In the genomic region with DNA sequence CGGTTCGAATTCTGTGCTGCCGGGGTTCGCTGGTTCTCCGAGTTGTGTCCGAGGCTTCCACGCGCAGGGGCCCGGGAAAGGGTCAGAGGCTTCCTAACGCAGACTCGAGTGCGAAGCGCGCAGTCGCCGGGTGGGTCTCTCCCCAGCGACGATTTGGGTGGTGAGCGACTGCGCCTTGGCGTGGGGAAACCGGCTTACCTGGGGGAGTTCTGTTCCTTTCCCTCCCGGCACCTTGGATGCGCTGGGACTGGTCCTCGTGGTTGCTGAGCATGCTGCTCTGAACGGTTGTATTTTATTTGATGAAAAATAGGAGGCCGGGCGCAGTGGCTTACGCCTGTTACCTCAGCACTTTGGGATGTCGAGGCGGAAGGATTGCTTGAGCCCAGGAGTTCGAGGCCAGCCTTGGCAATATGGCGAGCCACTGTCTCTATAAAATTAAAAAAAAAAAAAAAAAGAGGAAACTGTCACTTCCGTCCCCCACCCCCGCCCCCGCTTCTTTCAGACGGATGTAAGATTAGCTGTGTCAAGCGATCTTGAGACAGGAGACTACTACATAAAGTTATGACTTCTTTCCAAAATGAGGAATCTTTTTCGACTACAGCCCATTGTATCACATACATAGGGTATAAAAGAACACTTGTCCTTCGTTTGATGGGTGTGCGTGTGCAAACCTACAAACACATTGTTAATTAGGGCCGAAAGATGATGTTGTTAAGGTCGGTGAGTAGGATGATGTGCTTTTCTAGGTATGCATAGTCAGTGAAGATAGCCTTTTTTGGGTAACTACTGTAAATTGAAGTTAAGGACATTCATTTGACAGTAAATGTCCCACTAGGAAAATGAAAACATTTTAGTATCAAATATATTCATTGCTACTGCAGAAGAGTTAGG, we compare ENCODE assay signal across 8 cellular contexts. TPM values are rescaled to one million over a fixed set of nuclear protein-coding genes. Genes with fewer than 3 reads are reported as not detected.
A peak's percentile ranks its signal among the peaks of the same experiment; 100 is the strongest.
DNase-seq lines count a peak whose midpoint lies in the region; ATAC-seq and TF ChIP-seq lines count a peak whose summit lies in the region.

A gene with protein sequence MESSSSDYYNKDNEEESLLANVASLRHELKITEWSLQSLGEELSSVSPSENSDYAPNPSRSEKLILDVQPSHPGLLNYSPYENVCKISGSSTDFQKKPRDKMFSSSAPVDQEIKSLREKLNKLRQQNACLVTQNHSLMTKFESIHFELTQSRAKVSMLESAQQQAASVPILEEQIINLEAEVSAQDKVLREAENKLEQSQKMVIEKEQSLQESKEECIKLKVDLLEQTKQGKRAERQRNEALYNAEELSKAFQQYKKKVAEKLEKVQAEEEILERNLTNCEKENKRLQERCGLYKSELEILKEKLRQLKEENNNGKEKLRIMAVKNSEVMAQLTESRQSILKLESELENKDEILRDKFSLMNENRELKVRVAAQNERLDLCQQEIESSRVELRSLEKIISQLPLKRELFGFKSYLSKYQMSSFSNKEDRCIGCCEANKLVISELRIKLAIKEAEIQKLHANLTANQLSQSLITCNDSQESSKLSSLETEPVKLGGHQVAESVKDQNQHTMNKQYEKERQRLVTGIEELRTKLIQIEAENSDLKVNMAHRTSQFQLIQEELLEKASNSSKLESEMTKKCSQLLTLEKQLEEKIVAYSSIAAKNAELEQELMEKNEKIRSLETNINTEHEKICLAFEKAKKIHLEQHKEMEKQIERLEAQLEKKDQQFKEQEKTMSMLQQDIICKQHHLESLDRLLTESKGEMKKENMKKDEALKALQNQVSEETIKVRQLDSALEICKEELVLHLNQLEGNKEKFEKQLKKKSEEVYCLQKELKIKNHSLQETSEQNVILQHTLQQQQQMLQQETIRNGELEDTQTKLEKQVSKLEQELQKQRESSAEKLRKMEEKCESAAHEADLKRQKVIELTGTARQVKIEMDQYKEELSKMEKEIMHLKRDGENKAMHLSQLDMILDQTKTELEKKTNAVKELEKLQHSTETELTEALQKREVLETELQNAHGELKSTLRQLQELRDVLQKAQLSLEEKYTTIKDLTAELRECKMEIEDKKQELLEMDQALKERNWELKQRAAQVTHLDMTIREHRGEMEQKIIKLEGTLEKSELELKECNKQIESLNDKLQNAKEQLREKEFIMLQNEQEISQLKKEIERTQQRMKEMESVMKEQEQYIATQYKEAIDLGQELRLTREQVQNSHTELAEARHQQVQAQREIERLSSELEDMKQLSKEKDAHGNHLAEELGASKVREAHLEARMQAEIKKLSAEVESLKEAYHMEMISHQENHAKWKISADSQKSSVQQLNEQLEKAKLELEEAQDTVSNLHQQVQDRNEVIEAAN (N-terminal part only) (plus strand): TSS at position 2 of the 891 bp plus-strand sequence. CDS start 2,638 bp downstream, outside the sequence.

- ATAC-seq in heart right ventricle: no peak
- ATAC-seq in left cardiac atrium: no peak
- ATAC-seq in HG02970 (IDR thresholded peaks at IDR 0.05; ENCODE audit: low FRiP score, unreplicated experiment): peak; percentile 10
- ATAC-seq in Panc1: peak; percentile 13
- ATAC-seq in activated naive CD8-positive, alpha-beta T cell treated with anti-CD3 and anti-CD28 coated beads, Interleukin-2, amount 10 ng/mL, durations not matched to agents 7 days and 5 days (ENCODE audit: low read depth): peak; percentile 10

- DNase-seq in heart right ventricle (no peak), left cardiac atrium (no peak), Panc1 (ENCODE audit: low read depth, low spot score) (no peak), iris pigment epithelial cell (ENCODE audit: low read depth) (peak; percentile 58), cortex of kidney (lab: John Stamatoyannopoulos, UW) (no peak)
- DNase-seq in activated naive CD8-positive, alpha-beta T cell treated with anti-CD3 and anti-CD28 coated beads, Interleukin-2, amount 10 ng/mL, durations not matched to agents 7 days and 5 days: no peak
- DNase-seq in stimulated activated CD4-positive, alpha-beta T cell treated with anti-CD3 and anti-CD28 coated beads, TNF-alpha, amount 100 ng/mL, for 24 hours (ENCODE audit: low read depth in 3 of 3): peak; percentile 16 to 46 (median 19)

- H3K9me3 Mint-ChIP-seq in activated naive CD8-positive, alpha-beta T cell treated with anti-CD3 and anti-CD28 coated beads, Interleukin-2, amount 10 ng/mL, durations not matched to agents 7 days and 5 days: no peaks in the 10 kb centered on the region

- H3K4me1 Mint-ChIP-seq in activated naive CD8-positive, alpha-beta T cell treated with anti-CD3 and anti-CD28 coated beads, Interleukin-2, amount 10 ng/mL, durations not matched to agents 7 days and 5 days: peaks cover 46% of the 10 kb centered on the region

- intact Hi-C loops in heart right ventricle (cut with DNase I) (loop anchor here in 2 of 10 donors (5.0 kb wide), 2 partner anchors 104 to 166 kb away; partner anchors contain the start of genes DR1 (in 1 of the 2) and MTF2 (in 1 of the 2)), left cardiac atrium (cut with DNase I) (no loop called here), Panc1 (cut with micrococcal nuclease; ENCODE audit: unreplicated experiment) (no loop called here)

- H3K36me3 ChIP-seq in heart right ventricle (peaks cover 0 to 12% (median 0%) of the 10 kb centered on the region in 9 donors), Panc1 (ENCODE audit: control insufficient read depth, insufficient read depth, low read length) (no peaks in the 10 kb centered on the region)

- POLR2A ChIA-PET in Panc1 (lab: Charles Lee): no interaction called here
- POLR2A ChIA-PET in activated naive CD8-positive, alpha-beta T cell treated with anti-CD3 and anti-CD28 coated beads, Interleukin-2, amount 10 ng/mL, durations not matched to agents 7 days and 5 days (lab: Charles Lee): interaction anchor here (0.6 to 2.6 kb wide), 6 partner anchors 9 to 665 kb away, joined by 3 to 26 read pairs (median 4); partner anchors contain the start of genes DR1 and MTF2

- peak within 1 kb of the TSS; percentile 63 to 91 (median 81) for H3K4me3 ChIP-seq in heart right ventricle
- H3K4me3 ChIP-seq in Panc1 (ENCODE audit: low read depth in 2 of 2, low read length in 2 of 2): peak within 1 kb of the TSS; percentile 58 to 88

- H3K36me3 Mint-ChIP-seq in activated naive CD8-positive, alpha-beta T cell treated with anti-CD3 and anti-CD28 coated beads, Interleukin-2, amount 10 ng/mL, durations not matched to agents 7 days and 5 days: peaks cover 29% of the 10 kb centered on the region

- H3K9me3 ChIP-seq in heart right ventricle: no peaks in the 10 kb centered on the region
- no peaks in the 10 kb centered on the region for H3K9me3 ChIP-seq in Panc1 (ENCODE audit: control insufficient read depth, insufficient read depth, low read depth, low read length)

- H3K27ac ChIP-seq in heart right ventricle: peak within 1 kb of the TSS; percentile 93 to 99 (median 98)
- H3K27ac ChIP-seq in Panc1 (ENCODE audit: low read length): peak within 1 kb of the TSS; percentile 90

- in situ Hi-C loops in Panc1 (cut with HindIII; ENCODE audit: low pct_unique_long_range_greater_than_20kb, low sequenced_read_pairs): no loop called here

- H3K27me3 ChIP-seq in heart right ventricle: no peaks in the 10 kb centered on the region
- H3K27me3 ChIP-seq in Panc1 (ENCODE audit: control insufficient read depth, insufficient read depth, low read length): no peaks in the 10 kb centered on the region

- peaks cover 0 to 40% (median 25%) of the 10 kb centered on the region in 9 donors for H3K4me1 ChIP-seq in heart right ventricle
- H3K4me1 ChIP-seq in Panc1 (ENCODE audit: control insufficient read depth, insufficient read depth, low read length): peaks cover 2% of the 10 kb centered on the region; the same call in 1 of the 2 replicates

- WGBS in heart right ventricle, 2 donors: 2% methylated on average over 43 of the region's 43 CpGs

- no peaks in the 10 kb centered on the region for H3K27me3 Mint-ChIP-seq in activated naive CD8-positive, alpha-beta T cell treated with anti-CD3 and anti-CD28 coated beads, Interleukin-2, amount 10 ng/mL, durations not matched to agents 7 days and 5 days

- CTCF ChIA-PET in Panc1 (lab: Charles Lee): no interaction called here

- H3K4me3 Mint-ChIP-seq in activated naive CD8-positive, alpha-beta T cell treated with anti-CD3 and anti-CD28 coated beads, Interleukin-2, amount 10 ng/mL, durations not matched to agents 7 days and 5 days: peak within 1 kb of the TSS; percentile 100

- no TSS peak for BruUV-seq in Panc1 (replicated peaks; lab: Mats Ljungman, UMichigan)

- TF ChIP-seq CTCF in heart right ventricle (IDR thresholded peaks at IDR 0.05): no peak
- TF ChIP-seq CTCF in Panc1 (IDR thresholded peaks at IDR 0.05): no peak

- H3K27ac Mint-ChIP-seq in activated naive CD8-positive, alpha-beta T cell treated with anti-CD3 and anti-CD28 coated beads, Interleukin-2, amount 10 ng/mL, durations not matched to agents 7 days and 5 days: peak within 1 kb of the TSS; percentile 99

RNA-seq across cellular contexts. Expression of the gene that starts here (rescaled TPM):
- total RNA-seq in heart right ventricle (1 to 10 TPM; 2.0 to 4.8 (median 3.0) TPM), left cardiac atrium (1 to 10 TPM; 3.1 to 3.7 TPM), Panc1 (2021; ENCODE audit: unreplicated experiment) (11.6 TPM)
- 1 to 10 TPM; 1.4 to 6.8 TPM for polyA plus RNA-seq in heart right ventricle
- 5.7 TPM for polyA plus RNA-seq in Panc1 (2012; ENCODE audit: insufficient read length)
- total RNA-seq in activated naive CD8-positive, alpha-beta T cell treated with anti-CD3 and anti-CD28 coated beads, Interleukin-2, amount 10 ng/mL, durations not matched to agents 7 days and 5 days: 10 to 100 TPM; 25.2 to 29.2 TPM

Comparison
In these comparisons a context has a peak if more than half of its experiments do, and no peak if none do; other contexts are left out.
1. ATAC-seq: peak in HG02970 (single experiment), Panc1 (single experiment) and activated naive CD8-positive, alpha-beta T cell treated with anti-CD3 and anti-CD28 coated beads, Interleukin-2, amount 10 ng/mL, durations not matched to agents 7 days and 5 days (single experiment); none in heart right ventricle (0 of 8) and left cardiac atrium (0 of 2).
2. DNase-seq: peak in iris pigment epithelial cell (single experiment) and stimulated activated CD4-positive, alpha-beta T cell treated with anti-CD3 and anti-CD28 coated beads, TNF-alpha, amount 100 ng/mL, for 24 hours (3 of 3); none in heart right ventricle (0 of 2), left cardiac atrium (single experiment), Panc1 (single experiment), activated naive CD8-positive, alpha-beta T cell treated with anti-CD3 and anti-CD28 coated beads, Interleukin-2, amount 10 ng/mL, durations not matched to agents 7 days and 5 days (single experiment) and cortex of kidney (single experiment).